Comparison of ENCODE assay signal across 18 cellular contexts in the genomic region with DNA sequence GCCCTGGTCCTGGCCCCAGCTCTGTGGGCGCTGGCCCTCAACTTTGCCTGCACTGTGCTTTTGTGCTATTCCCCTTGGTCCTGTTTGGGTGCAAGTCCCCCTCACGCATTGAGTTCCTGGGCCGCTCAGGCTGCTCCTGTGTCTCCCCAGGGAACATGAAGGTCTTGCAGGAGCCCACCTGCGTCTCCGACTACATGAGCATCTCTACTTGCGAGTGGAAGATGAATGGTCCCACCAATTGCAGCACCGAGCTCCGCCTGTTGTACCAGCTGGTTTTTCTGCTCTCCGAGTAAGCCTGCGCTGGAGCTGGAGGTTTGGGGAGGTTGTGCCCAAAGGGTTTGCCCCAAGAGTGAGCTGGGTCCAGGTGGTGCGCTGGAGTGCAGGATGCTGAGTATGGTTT.
"Had no signal": no experiment of that assay in that cellular context is flagged by ENCODE, and none has a peak within 500 bp of the region (broad histone marks: within the 10 kb centered on the region; RNA-seq: fewer than 3 reads in every experiment).

No MANE protein-coding gene starts in this region.

- H3K9me3 Mint-ChIP-seq: stimulated activated naive CD8-positive, alpha-beta T cell treated with anti-CD3 and anti-CD28 coated beads, Interleukin-15, amount 100 ng/mL, for 72 hours had no signal

- ATAC-seq: gastroesophageal sphincter; heart right ventricle; left lung; psoas muscle; right cardiac atrium; stimulated activated naive CD8-positive, alpha-beta T cell treated with anti-CD3 and anti-CD28 coated beads, Interleukin-15, amount 100 ng/mL, for 72 hours had no signal

- H3K4me3 Mint-ChIP-seq: stimulated activated naive CD8-positive, alpha-beta T cell treated with anti-CD3 and anti-CD28 coated beads, Interleukin-15, amount 100 ng/mL, for 72 hours had no signal

- DNase-seq: activated CD8-positive, alpha-beta memory T cell treated with anti-CD3 and anti-CD28 coated beads, Interleukin-2, amount 50 U/mL, for 4 hours; activated T-cell treated with anti-CD3 and anti-CD28 coated beads, Interleukin-2, amount 50 U/mL, for 48 hours; effector CD8-positive, alpha-beta T cell; heart right ventricle; left lung; mammary epithelial cell; midbrain; ovary; psoas muscle; right cardiac atrium; SK-N-SH; small intestine; stimulated activated CD4-positive, alpha-beta T cell treated with anti-CD3 and anti-CD28 coated beads, Interleukin-15, amount 100 ng/mL, for 24 hours; stimulated activated CD4-positive, alpha-beta T cell treated with anti-CD3 and anti-CD28 coated beads, Interleukin-2, amount 100 ng/mL, for 48 hours; stimulated activated naive CD8-positive, alpha-beta T cell treated with anti-CD3 and anti-CD28 coated beads, Interleukin-15, amount 100 ng/mL, for 72 hours; transverse colon; uterus had no signal

- H3K27ac Mint-ChIP-seq: stimulated activated naive CD8-positive, alpha-beta T cell treated with anti-CD3 and anti-CD28 coated beads, Interleukin-15, amount 100 ng/mL, for 72 hours had no signal

- H3K27me3 Mint-ChIP-seq: stimulated activated naive CD8-positive, alpha-beta T cell treated with anti-CD3 and anti-CD28 coated beads, Interleukin-15, amount 100 ng/mL, for 72 hours had no signal
